Comparison of ENCODE assay signal across 2 cellular contexts in the genomic region with DNA sequence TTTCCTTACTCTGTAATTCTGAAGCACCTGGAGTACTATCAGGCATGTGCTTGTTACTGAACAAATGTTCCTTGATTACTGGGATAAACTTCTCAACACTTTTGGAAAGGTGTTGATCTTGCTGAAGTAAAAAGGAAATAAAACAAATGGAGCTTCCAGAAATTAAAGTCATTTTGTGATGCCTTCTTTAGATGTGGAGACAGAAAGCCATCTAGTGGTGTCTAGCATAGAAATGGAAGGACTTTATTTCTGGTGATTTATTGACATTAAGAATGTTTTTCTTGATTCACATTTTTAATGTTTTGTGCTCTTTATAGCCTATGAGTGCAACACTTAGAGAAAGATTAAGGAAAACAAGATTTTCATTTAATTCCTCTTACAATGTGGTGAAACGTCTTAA.
TF ChIP-seq lines count a peak whose summit lies in the region.

No MANE protein-coding gene starts in this region.

TF ChIP-seq in Ishikawa, 13 proteins besides CTCF, POLR2A, EP300 and RAD21:
- TF ChIP-seq CEBPB (IDR thresholded peaks at IDR 0.05) (no peak), EGR1 (IDR thresholded peaks at IDR 0.05) (no peak), TCF12 (IDR thresholded peaks at IDR 0.05; ENCODE audit: low read depth) (no peak), MAX (IDR thresholded peaks at IDR 0.05) (no peak), YY1 (IDR thresholded peaks at IDR 0.05; ENCODE audit: low read depth) (no peak), REST (IDR thresholded peaks at IDR 0.05; ENCODE audit: low read depth) (no peak), TEAD4 (IDR thresholded peaks at IDR 0.05) (no peak), USF1 (IDR thresholded peaks at IDR 0.05) (no peak), ZBTB7A (IDR thresholded peaks at IDR 0.05; ENCODE audit: low read depth) (no peak), CREB1 (IDR thresholded peaks at IDR 0.05; ENCODE audit: low read depth) (no peak), FOXM1 (IDR thresholded peaks at IDR 0.05; ENCODE audit: borderline replicate concordance, low read depth) (no peak), TAF1 (IDR thresholded peaks at IDR 0.05; ENCODE audit: low read depth) (no peak), NFIC (IDR thresholded peaks at IDR 0.05) (no peak)

TF ChIP-seq in GM12878, 131 proteins besides CTCF, POLR2A, EP300 and RAD21:
- no peak for TF ChIP-seq ELK1 (IDR thresholded peaks at IDR 0.05; ENCODE audit: low read depth, low read length)
- TF ChIP-seq MYC (IDR thresholded peaks at IDR 0.05; ENCODE audit: insufficient read depth, insufficient read length, insufficient replicate concordance, low read length, severe bottlenecking): no peak
- no peak for TF ChIP-seq SUPT20H (IDR thresholded peaks at IDR 0.05; ENCODE audit: borderline replicate concordance, control insufficient read depth, low read depth, low read length)
- no peak for TF ChIP-seq SMAD5 (IDR thresholded peaks at IDR 0.05; ENCODE audit: low read depth)
- TF ChIP-seq RBBP5 (conservative IDR thresholded peaks at IDR 0.05): no peak
- TF ChIP-seq KAT2A (conservative IDR thresholded peaks at IDR 0.05; ENCODE audit: control insufficient read depth, low read depth, low read length): no peak
- TF ChIP-seq, protein P1, sequence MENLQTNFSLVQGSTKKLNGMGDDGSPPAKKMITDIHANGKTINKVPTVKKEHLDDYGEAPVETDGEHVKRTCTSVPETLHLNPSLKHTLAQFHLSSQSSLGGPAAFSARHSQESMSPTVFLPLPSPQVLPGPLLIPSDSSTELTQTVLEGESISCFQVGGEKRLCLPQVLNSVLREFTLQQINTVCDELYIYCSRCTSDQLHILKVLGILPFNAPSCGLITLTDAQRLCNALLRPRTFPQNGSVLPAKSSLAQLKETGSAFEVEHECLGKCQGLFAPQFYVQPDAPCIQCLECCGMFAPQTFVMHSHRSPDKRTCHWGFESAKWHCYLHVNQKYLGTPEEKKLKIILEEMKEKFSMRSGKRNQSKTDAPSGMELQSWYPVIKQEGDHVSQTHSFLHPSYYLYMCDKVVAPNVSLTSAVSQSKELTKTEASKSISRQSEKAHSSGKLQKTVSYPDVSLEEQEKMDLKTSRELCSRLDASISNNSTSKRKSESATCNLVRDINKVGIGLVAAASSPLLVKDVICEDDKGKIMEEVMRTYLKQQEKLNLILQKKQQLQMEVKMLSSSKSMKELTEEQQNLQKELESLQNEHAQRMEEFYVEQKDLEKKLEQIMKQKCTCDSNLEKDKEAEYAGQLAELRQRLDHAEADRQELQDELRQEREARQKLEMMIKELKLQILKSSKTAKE (IDR thresholded peaks at IDR 0.05; ENCODE audit: low read depth, poor library complexity, severe bottlenecking): peak; percentile 20
- TF ChIP-seq MXI1 (IDR thresholded peaks at IDR 0.05; ENCODE audit: low read depth, low read length): no peak
- TF ChIP-seq BHLHE40 (IDR thresholded peaks at IDR 0.05; ENCODE audit: borderline replicate concordance in 1 of 2, low read depth in 2 of 2, low read length in 1 of 2): no peak
- TF ChIP-seq SMC3 (IDR thresholded peaks at IDR 0.05; ENCODE audit: borderline replicate concordance, low read length): peak; percentile 43; the same call in 1 of the 2 replicates
- no peak for TF ChIP-seq WRNIP1 (IDR thresholded peaks at IDR 0.05; ENCODE audit: borderline replicate concordance, low read depth, low read length)
- no peak for TF ChIP-seq ATF2 (IDR thresholded peaks at IDR 0.05; ENCODE audit: low read length)
TF ChIP-seq in GM12878: peak in this region for 2.
